7 cellular contexts compared by ENCODE assay signal in genomic region chr18:80148316-80149199, GRCh38. TPM values are rescaled to one million over a fixed set of nuclear protein-coding genes. Genes with fewer than 3 reads are reported as not detected.
DNase-seq lines count a peak whose midpoint lies in the region; ATAC-seq, FAIRE-seq and TF ChIP-seq lines count a peak whose summit lies in the region.

No MANE protein-coding gene starts in this region.

- TF ChIP-seq POLR2A in NB4 (IDR thresholded peaks at IDR 0.05; ENCODE audit: extremely low read depth, insufficient read length), result no peak

- ATAC-seq in GM19467 (IDR thresholded peaks at IDR 0.05; ENCODE audit: unreplicated experiment) (peak; percentile 3), HG03025 (IDR thresholded peaks at IDR 0.05; ENCODE audit: low FRiP score, unreplicated experiment) (no peak)
- ATAC-seq in naive thymus-derived CD4-positive, alpha-beta T cell, result peak; percentile 26

- no peak for FAIRE-seq in HTR-8/SVneo (lab: Jason Lieb, UNC)

- no peak overlapping the region for H3K27ac ChIP-seq in effector memory CD4-positive, alpha-beta T cell (ENCODE audit: insufficient read depth, low read length, poor library complexity, severe bottlenecking)
- no peak overlapping the region for H3K27ac ChIP-seq in naive thymus-derived CD4-positive, alpha-beta T cell (ENCODE audit: low read depth, low read length)

- no peaks in the 10 kb centered on the region for H3K36me3 ChIP-seq in effector memory CD4-positive, alpha-beta T cell (ENCODE audit: control insufficient read depth, insufficient read depth, low read length)
- H3K36me3 ChIP-seq in naive thymus-derived CD4-positive, alpha-beta T cell (ENCODE audit: control insufficient read depth in 2 of 3, insufficient read depth in 3 of 3, low read length in 3 of 3), result no peaks in the 10 kb centered on the region

- DNase-seq in NB4 (ENCODE audit: low read depth) (peak; percentile 48), HTR-8/SVneo (ENCODE audit: insufficient read length, low spot score) (no peak)
- DNase-seq in effector memory CD4-positive, alpha-beta T cell, result no peak
- DNase-seq in naive thymus-derived CD4-positive, alpha-beta T cell, result no peak
- no peak for DNase-seq in activated effector memory CD4-positive, alpha-beta T cell treated with anti-CD3 and anti-CD28 coated beads, Interleukin-2, amount 50 U/mL, for 16 hours

- H3K27me3 ChIP-seq in effector memory CD4-positive, alpha-beta T cell (replicated peaks; ENCODE audit: control insufficient read depth, insufficient read depth, low read length, poor library complexity, severe bottlenecking), result no peaks in the 10 kb centered on the region
- H3K27me3 ChIP-seq in naive thymus-derived CD4-positive, alpha-beta T cell (ENCODE audit: control insufficient read depth in 2 of 2, insufficient read depth in 2 of 2, low read length in 2 of 2), result peaks cover 0 to 2% of the 10 kb centered on the region in 2 donors

- H3K4me3 ChIP-seq in NB4 (ENCODE audit: low read depth, low read length), result peak overlapping the region; percentile 42
- peak overlapping the region; percentile 62 for H3K4me3 ChIP-seq in effector memory CD4-positive, alpha-beta T cell (ENCODE audit: insufficient read depth, low read depth, low read length, poor library complexity, severe bottlenecking)
- H3K4me3 ChIP-seq in naive thymus-derived CD4-positive, alpha-beta T cell (ENCODE audit: low read length), result peak overlapping the region; percentile 55

- intact Hi-C loops in naive thymus-derived CD4-positive, alpha-beta T cell (cut with micrococcal nuclease), result loop anchor here (5.0 to 10.0 kb wide), 2 partner anchors 354 to 471 kb away; partner anchors contain the start of genes CTDP1 (in 1 of the 2) and KCNG2 (in 1 of the 2)

- POLR2A ChIA-PET in naive thymus-derived CD4-positive, alpha-beta T cell (lab: Charles Lee), result no interaction called here

- H3K9me3 ChIP-seq in effector memory CD4-positive, alpha-beta T cell (ENCODE audit: control insufficient read depth, low read length), result no peaks in the 10 kb centered on the region
- H3K9me3 ChIP-seq in naive thymus-derived CD4-positive, alpha-beta T cell (ENCODE audit: control insufficient read depth in 2 of 3, low read length in 3 of 3), result no peaks in the 10 kb centered on the region

- peaks cover 0 to 26% (median 17%) of the 10 kb centered on the region in 7 donors for H3K4me1 Mint-ChIP-seq in naive thymus-derived CD4-positive, alpha-beta T cell

- peak overlapping the region; percentile 78 to 91 (median 86) for H3K4me3 Mint-ChIP-seq in naive thymus-derived CD4-positive, alpha-beta T cell

- no peaks in the 10 kb centered on the region for H3K9me3 Mint-ChIP-seq in naive thymus-derived CD4-positive, alpha-beta T cell

- peaks cover 0 to 27% (median 10%) of the 10 kb centered on the region in 5 donors for H3K27me3 Mint-ChIP-seq in naive thymus-derived CD4-positive, alpha-beta T cell

- CTCF ChIA-PET in naive thymus-derived CD4-positive, alpha-beta T cell (lab: Charles Lee), result interaction anchor here (1.2 kb wide), 1 partner anchor 10 kb away, joined by 3 read pairs; no protein-coding TSS in a partner anchor

- no peak for TF ChIP-seq CTCF in NB4 (IDR thresholded peaks at IDR 0.05; ENCODE audit: low read depth, low read length)

- H3K36me3 Mint-ChIP-seq in naive thymus-derived CD4-positive, alpha-beta T cell, result peaks cover 0 to 4% (median 0%) of the 10 kb centered on the region in 5 donors

- H3K4me1 ChIP-seq in effector memory CD4-positive, alpha-beta T cell (ENCODE audit: control insufficient read depth, insufficient read depth, low read length, poor library complexity, severe bottlenecking), result peaks cover 8% of the 10 kb centered on the region
- peaks cover 7 to 9% of the 10 kb centered on the region in 2 donors for H3K4me1 ChIP-seq in naive thymus-derived CD4-positive, alpha-beta T cell (ENCODE audit: control insufficient read depth in 2 of 2, insufficient read depth in 2 of 2, low read length in 2 of 2)

- no peak overlapping the region for H3K27ac Mint-ChIP-seq in naive thymus-derived CD4-positive, alpha-beta T cell

RNA-seq across cellular contexts. Expression of gene ADNP2, which starts 39.5 kb away (rescaled TPM):
- 10 to 100 TPM; 18.4 to 41.4 (median 25.3) TPM for total RNA-seq in naive thymus-derived CD4-positive, alpha-beta T cell
- polyA plus RNA-seq in naive thymus-derived CD4-positive, alpha-beta T cell, result 10 to 100 TPM; 10.3 to 10.7 TPM
